In the genomic region with DNA sequence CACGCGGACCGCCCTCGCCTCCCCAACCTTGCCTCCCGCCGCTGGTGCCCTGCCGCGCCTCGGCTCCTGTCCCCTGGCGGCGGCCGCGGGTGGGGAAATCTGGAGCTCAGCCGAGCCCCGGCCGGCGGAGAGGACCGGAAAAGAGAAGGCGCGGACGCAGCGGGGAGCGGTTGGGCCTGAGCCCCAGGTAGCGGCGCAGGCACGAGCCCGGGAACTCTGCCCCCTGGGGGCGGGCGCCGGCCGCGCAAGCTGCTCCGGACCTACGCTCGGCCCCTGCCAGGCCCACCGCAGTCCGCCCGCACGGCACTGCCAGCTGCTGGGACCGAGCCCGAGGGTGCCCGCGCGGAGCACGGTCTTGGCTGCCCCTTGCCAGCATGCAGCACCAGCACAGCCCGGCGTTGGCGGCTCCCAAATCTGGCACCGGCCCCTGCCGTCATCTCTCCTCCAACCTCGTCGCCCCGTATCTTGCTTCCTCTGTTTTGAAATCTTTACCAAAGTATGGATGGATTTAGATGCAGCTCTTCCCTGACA, we compare ENCODE assay signal across 8 cellular contexts. TPM values are rescaled to one million over a fixed set of nuclear protein-coding genes. Genes with fewer than 3 reads are reported as not detected.
A peak's percentile ranks its signal among the peaks of the same experiment; 100 is the strongest.
DNase-seq lines count a peak whose midpoint lies in the region; ATAC-seq and TF ChIP-seq lines count a peak whose summit lies in the region.

A gene with protein sequence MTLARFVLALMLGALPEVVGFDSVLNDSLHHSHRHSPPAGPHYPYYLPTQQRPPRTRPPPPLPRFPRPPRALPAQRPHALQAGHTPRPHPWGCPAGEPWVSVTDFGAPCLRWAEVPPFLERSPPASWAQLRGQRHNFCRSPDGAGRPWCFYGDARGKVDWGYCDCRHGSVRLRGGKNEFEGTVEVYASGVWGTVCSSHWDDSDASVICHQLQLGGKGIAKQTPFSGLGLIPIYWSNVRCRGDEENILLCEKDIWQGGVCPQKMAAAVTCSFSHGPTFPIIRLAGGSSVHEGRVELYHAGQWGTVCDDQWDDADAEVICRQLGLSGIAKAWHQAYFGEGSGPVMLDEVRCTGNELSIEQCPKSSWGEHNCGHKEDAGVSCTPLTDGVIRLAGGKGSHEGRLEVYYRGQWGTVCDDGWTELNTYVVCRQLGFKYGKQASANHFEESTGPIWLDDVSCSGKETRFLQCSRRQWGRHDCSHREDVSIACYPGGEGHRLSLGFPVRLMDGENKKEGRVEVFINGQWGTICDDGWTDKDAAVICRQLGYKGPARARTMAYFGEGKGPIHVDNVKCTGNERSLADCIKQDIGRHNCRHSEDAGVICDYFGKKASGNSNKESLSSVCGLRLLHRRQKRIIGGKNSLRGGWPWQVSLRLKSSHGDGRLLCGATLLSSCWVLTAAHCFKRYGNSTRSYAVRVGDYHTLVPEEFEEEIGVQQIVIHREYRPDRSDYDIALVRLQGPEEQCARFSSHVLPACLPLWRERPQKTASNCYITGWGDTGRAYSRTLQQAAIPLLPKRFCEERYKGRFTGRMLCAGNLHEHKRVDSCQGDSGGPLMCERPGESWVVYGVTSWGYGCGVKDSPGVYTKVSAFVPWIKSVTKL (minus strand): TSS at position 161 of the 531 bp plus-strand sequence. CDS start 283 bp downstream, outside the sequence.

- peaks cover 12% of the 10 kb centered on the region for H3K4me1 Mint-ChIP-seq in activated B cell treated with CpG ODN at 0.5 μM for 24 hours

- H3K4me3 ChIP-seq in colonic mucosa = peak within 1 kb of the TSS; percentile 55

- H3K27ac ChIP-seq in colonic mucosa = peak within 1 kb of the TSS; percentile 86

- peaks cover 4% of the 10 kb centered on the region for H3K4me1 ChIP-seq in colonic mucosa

- H3K27me3 Mint-ChIP-seq in activated B cell treated with CpG ODN at 0.5 μM for 24 hours = peaks cover 58% of the 10 kb centered on the region

- TF ChIP-seq CTCF in activated B cell treated with CpG ODN at 0.5 μM for 24 hours (IDR thresholded peaks at IDR 0.05) = no peak
- TF ChIP-seq CTCF in colonic mucosa (IDR thresholded peaks at IDR 0.05) = peak; percentile 76

- intact Hi-C loops in activated B cell treated with CpG ODN at 0.5 μM for 24 hours (cut with micrococcal nuclease) = loop anchor here (1.0 kb wide), 1 partner anchor 72 kb away; no protein-coding TSS in a partner anchor
- intact Hi-C loops in colonic mucosa (cut with DNase I) = loop anchor here (2.0 kb wide), 1 partner anchor 72 kb away; no protein-coding TSS in a partner anchor

- ATAC-seq in HG02678 (IDR thresholded peaks at IDR 0.05; ENCODE audit: unreplicated experiment) (peak; percentile 99), activated B cell treated with CpG ODN at 0.5 μM for 24 hours (ENCODE audit: low read depth) (peak; percentile 89), left lobe of liver (peak; percentile 94)

- POLR2A ChIA-PET in activated B cell treated with CpG ODN at 0.5 μM for 24 hours (lab: Charles Lee) = no interaction called here

- no peaks in the 10 kb centered on the region for H3K36me3 ChIP-seq in colonic mucosa

- peak within 1 kb of the TSS; percentile 59 to 76 for H3K9ac ChIP-seq in colonic mucosa (ENCODE audit: low read depth in 2 of 2, low read length in 2 of 2)

- no peaks in the 10 kb centered on the region for H3K36me3 Mint-ChIP-seq in activated B cell treated with CpG ODN at 0.5 μM for 24 hours (ENCODE audit: low read depth)

- peaks cover 5% of the 10 kb centered on the region for H3K27me3 ChIP-seq in colonic mucosa

- H3K27ac Mint-ChIP-seq in activated B cell treated with CpG ODN at 0.5 μM for 24 hours = no peak within 1 kb of the TSS

- DNase-seq in NCI-H1694 treated with DMSO at 0.1 percent for 48 hours (lab: John Stamatoyannopoulos, UW) (peak; percentile 16), NCI-H1694 (lab: John Stamatoyannopoulos, UW) (no peak), NCI-H1092 treated with DMSO at 0.1 percent for 48 hours (lab: John Stamatoyannopoulos, UW) (peak; percentile 63), activated B cell treated with CpG ODN at 0.5 μM for 24 hours (peak; percentile 54), colonic mucosa (peak; percentile 83), left lobe of liver (ENCODE audit: low spot score) (peak; percentile 65)
- peak; percentile 47 for DNase-seq in stimulated activated CD4-positive, alpha-beta T cell treated with anti-CD3 and anti-CD28 coated beads, Interleukin-4, amount 100 ng/mL, for 24 hours

- peak within 1 kb of the TSS; percentile 66 for H3K4me3 Mint-ChIP-seq in activated B cell treated with CpG ODN at 0.5 μM for 24 hours

- no peaks in the 10 kb centered on the region for H3K9me3 Mint-ChIP-seq in activated B cell treated with CpG ODN at 0.5 μM for 24 hours

- no peaks in the 10 kb centered on the region for H3K9me3 ChIP-seq in colonic mucosa

- CTCF ChIA-PET in activated B cell treated with CpG ODN at 0.5 μM for 24 hours (lab: Charles Lee) = interaction anchor here (1.1 to 1.2 kb wide), 3 partner anchors 13 to 69 kb away, joined by 3 to 4 read pairs (median 3); no protein-coding TSS in a partner anchor

RNA-seq across cellular contexts. Expression of the gene that starts here (rescaled TPM):
- total RNA-seq in activated B cell treated with CpG ODN at 0.5 μM for 24 hours = not detected in 2 replicates
- 10 to 100 TPM; 20.1 to 22.4 TPM for total RNA-seq in colonic mucosa
- 0.83 TPM for total RNA-seq in left lobe of liver

Comparison
In these comparisons a context has a peak if more than half of its experiments do, and no peak if none do; other contexts are left out.
1. RNA of the gene that starts here (total RNA-seq): 20.1 to 22.4 TPM in colonic mucosa; 0.83 TPM in left lobe of liver (single experiment) and not detected in activated B cell treated with CpG ODN at 0.5 μM for 24 hours; every median in the first group is over 10 times any median in the second.
2. Peak in DNase-seq and ATAC-seq in activated B cell treated with CpG ODN at 0.5 μM for 24 hours; RNA of the gene not detected or under 1 TPM.
3. Peak in DNase-seq and ATAC-seq in left lobe of liver; RNA of the gene not detected or under 1 TPM.
4. Peak in every context shown above with its lines, with median percentiles within 50 percentile points of each other: ATAC-seq.